In genomic region chr7:104627516-104627915, GRCh38 we compare ENCODE assay signal across 10 cellular contexts.
DNase-seq lines count a peak whose midpoint lies in the region; ATAC-seq and TF ChIP-seq lines count a peak whose summit lies in the region.
"Had no signal": no experiment of that assay in that cellular context is flagged by ENCODE, and none has a peak within 500 bp of the region (broad histone marks: within the 10 kb centered on the region; RNA-seq: fewer than 3 reads in every experiment).

No MANE protein-coding gene starts in this region.

- H3K4ac ChIP-seq in IMR-90 (ENCODE audit: low read depth, low read length): no peak overlapping the region

- CTCF ChIA-PET in IMR-90 (lab: Yijun Ruan, JAX): no interaction called here
- CTCF ChIA-PET in activated CD8-positive, alpha-beta T cell treated with anti-CD3 and anti-CD28 coated beads for 36 hours (lab: Charles Lee): no interaction called here

- H2AFZ ChIP-seq in IMR-90 (replicated peaks; ENCODE audit: low read length, poor library complexity): no peak overlapping the region

- H2AK9ac ChIP-seq in IMR-90 (replicated peaks; ENCODE audit: low read depth, low read length, poor library complexity): no peak overlapping the region

- no peak overlapping the region for H3K4me2 ChIP-seq in IMR-90 (ENCODE audit: low read depth, low read length)

- POLR2A ChIA-PET in IMR-90 (lab: Charles Lee; ENCODE audit: unreplicated experiment): no interaction called here
- POLR2A ChIA-PET in activated CD8-positive, alpha-beta T cell treated with anti-CD3 and anti-CD28 coated beads for 36 hours (lab: Charles Lee): no interaction called here

- H2AK5ac ChIP-seq in IMR-90 (ENCODE audit: low read depth, low read length): no peak overlapping the region

- H3K56ac ChIP-seq in IMR-90 (ENCODE audit: extremely low read depth, insufficient read depth, low read length): no peak overlapping the region

- H3K9ac ChIP-seq in IMR-90 (ENCODE audit: low read depth, low read length): no peak overlapping the region

- H2BK20ac ChIP-seq in IMR-90 (ENCODE audit: low read depth, low read length): no peak overlapping the region

- no peaks in the 10 kb centered on the region for H4K20me1 ChIP-seq in IMR-90 (ENCODE audit: insufficient read depth, low read length)

- H3K9me3 ChIP-seq in IMR-90 (ENCODE audit: control insufficient read depth, insufficient read depth, low read length) (peaks cover 1% of the 10 kb centered on the region; the same call in 1 of the 2 replicates), gastrocnemius medialis (no peaks in the 10 kb centered on the region)

- H3K27me3 Mint-ChIP-seq in activated CD8-positive, alpha-beta T cell treated with anti-CD3 and anti-CD28 coated beads for 36 hours: no peaks in the 10 kb centered on the region

- TF ChIP-seq RAD21 in IMR-90 (IDR thresholded peaks at IDR 0.05; ENCODE audit: low read length): no peak

- H4K8ac ChIP-seq in IMR-90 (ENCODE audit: low read depth in 2 of 2, low read length in 2 of 2): no peak overlapping the region

- no peaks in the 10 kb centered on the region for H3K4me1 ChIP-seq in IMR-90 (ENCODE audit: control insufficient read depth, insufficient read depth, low read length)
- H3K4me1 ChIP-seq in gastrocnemius medialis: no peaks in the 10 kb centered on the region

- no peak overlapping the region for H3K23ac ChIP-seq in IMR-90 (ENCODE audit: low read depth, low read length)

- no peaks in the 10 kb centered on the region for H3K36me3 Mint-ChIP-seq in activated CD8-positive, alpha-beta T cell treated with anti-CD3 and anti-CD28 coated beads for 36 hours (ENCODE audit: low read depth)

- in situ Hi-C loops in IMR-90 (cut with MboI; ENCODE audit: low sequenced_read_pairs) (no loop called here), gastrocnemius medialis (cut with MboI; ENCODE audit: low sequenced_read_pairs in 4 of 4) (no loop called here)

- no peaks in the 10 kb centered on the region for H3K27me3 ChIP-seq in IMR-90 (ENCODE audit: control insufficient read depth, insufficient read depth, low read length)
- H3K27me3 ChIP-seq in gastrocnemius medialis: no peaks in the 10 kb centered on the region

- no peak overlapping the region for H2BK120ac ChIP-seq in IMR-90 (ENCODE audit: low read depth, low read length)

- H3K9me3 Mint-ChIP-seq in activated CD8-positive, alpha-beta T cell treated with anti-CD3 and anti-CD28 coated beads for 36 hours: no peaks in the 10 kb centered on the region
- H3K9me3 Mint-ChIP-seq: activated T-helper 1 cell treated with anti-CD3 and anti-CD28 coated beads, Interleukin-12 subunit alpha, Interleukin-12 subunit beta, Interleukin-2, Interleukin-4 antibody, amounts not matched to agents 30 ng/mL and 10 ng/mL and 1 ng/mL, durations not matched to agents 14 hours and 24 hours and 36 hours had no signal

- H3K4me1 Mint-ChIP-seq in activated CD8-positive, alpha-beta T cell treated with anti-CD3 and anti-CD28 coated beads for 36 hours (ENCODE audit: low read depth): no peaks in the 10 kb centered on the region

- no peak; the same call in 1 of the 2 replicates for ATAC-seq in IMR-90 (ENCODE audit: low read depth)
- no peak for ATAC-seq in activated CD8-positive, alpha-beta T cell treated with anti-CD3 and anti-CD28 coated beads for 36 hours
- ATAC-seq in gastrocnemius medialis: no peak
- no peak for ATAC-seq in HG02623 (IDR thresholded peaks at IDR 0.05; ENCODE audit: unreplicated experiment)
- no peak for ATAC-seq in HG02588 (IDR thresholded peaks at IDR 0.05; ENCODE audit: unreplicated experiment)

- no peaks in the 10 kb centered on the region for H3K9me1 ChIP-seq in IMR-90 (ENCODE audit: insufficient read depth, low read length)

- peak; percentile 20 for DNase-seq in Ammon's horn (ENCODE audit: low spot score)
- peak; percentile 9 for DNase-seq in IMR-90
- DNase-seq in activated CD8-positive, alpha-beta T cell treated with anti-CD3 and anti-CD28 coated beads for 36 hours: peak; percentile 33
- peak; percentile 49 for DNase-seq in iPS-NIHi7 (ENCODE audit: extremely low spot score)
- DNase-seq in NOMO-1 treated with dmso at 0.1 percent for 144 hours (lab: John Stamatoyannopoulos, UW; ENCODE audit: unreplicated experiment): no peak
- DNase-seq in gastrocnemius medialis: no peak
- DNase-seq: DMS79 had no signal

- no peaks in the 10 kb centered on the region for H3K79me1 ChIP-seq in IMR-90 (ENCODE audit: low read depth in 1 of 2, low read length in 2 of 2)

- no TSS peak for BruUV-seq in IMR-90 (replicated peaks; lab: Mats Ljungman, UMichigan)

- no peak overlapping the region for H3K14ac ChIP-seq in IMR-90 (replicated peaks; ENCODE audit: low read depth, low read length)

- intact Hi-C loops in IMR-90 (cut with micrococcal nuclease): no loop called here
- intact Hi-C loops in activated CD8-positive, alpha-beta T cell treated with anti-CD3 and anti-CD28 coated beads for 36 hours (cut with micrococcal nuclease): no loop called here
- intact Hi-C loops in gastrocnemius medialis (cut with DNase I; ENCODE audit: low total_unique reads): no loop called here

- H2BK15ac ChIP-seq in IMR-90 (ENCODE audit: low read depth, low read length): no peak overlapping the region

- dilution Hi-C loops in IMR-90 (cut with HindIII; ENCODE audit: low sequenced_read_pairs, unreplicated experiment): no loop called here

- H3K4me3 ChIP-seq in IMR-90 (ENCODE audit: insufficient read depth, low read depth, low read length): no peak overlapping the region
- H3K4me3 ChIP-seq in gastrocnemius medialis: no peak overlapping the region

- no peak overlapping the region for H3K27ac Mint-ChIP-seq in activated CD8-positive, alpha-beta T cell treated with anti-CD3 and anti-CD28 coated beads for 36 hours
- H3K27ac Mint-ChIP-seq: activated T-helper 1 cell treated with anti-CD3 and anti-CD28 coated beads, Interleukin-12 subunit alpha, Interleukin-12 subunit beta, Interleukin-2, Interleukin-4 antibody, amounts not matched to agents 30 ng/mL and 10 ng/mL and 1 ng/mL, durations not matched to agents 14 hours and 24 hours and 36 hours had no signal

- H3K36me3 ChIP-seq in IMR-90 (ENCODE audit: control insufficient read depth, insufficient read depth, low read length): no peaks in the 10 kb centered on the region
- H3K36me3 ChIP-seq in gastrocnemius medialis: no peaks in the 10 kb centered on the region

- H3K27ac ChIP-seq in IMR-90 (ENCODE audit: insufficient read depth, low read length): no peak overlapping the region
- H3K27ac ChIP-seq in gastrocnemius medialis: no peak overlapping the region

- H2BK5ac ChIP-seq in IMR-90 (ENCODE audit: low read depth, low read length, poor library complexity, severe bottlenecking): no peak overlapping the region

- H3K4me3 Mint-ChIP-seq in activated CD8-positive, alpha-beta T cell treated with anti-CD3 and anti-CD28 coated beads for 36 hours: no peak overlapping the region
- H3K4me3 Mint-ChIP-seq: activated T-helper 1 cell treated with anti-CD3 and anti-CD28 coated beads, Interleukin-12 subunit alpha, Interleukin-12 subunit beta, Interleukin-2, Interleukin-4 antibody, amounts not matched to agents 30 ng/mL and 10 ng/mL and 1 ng/mL, durations not matched to agents 14 hours and 24 hours and 36 hours had no signal

- TF ChIP-seq CTCF in IMR-90 (conservative IDR thresholded peaks at IDR 0.05; ENCODE audit: low read depth, low read length) (no peak), gastrocnemius medialis (IDR thresholded peaks at IDR 0.05 in 4 of 5, conservative IDR thresholded peaks at IDR 0.05 in 1 of 5) (no peak)
- no peak for TF ChIP-seq CTCF in activated CD8-positive, alpha-beta T cell treated with anti-CD3 and anti-CD28 coated beads for 36 hours (IDR thresholded peaks at IDR 0.05)

- no peak for TF ChIP-seq POLR2A in IMR-90 (IDR thresholded peaks at IDR 0.05; ENCODE audit: low read depth, low read length)
- TF ChIP-seq POLR2A in gastrocnemius medialis (IDR thresholded peaks at IDR 0.05): no peak

- no peak overlapping the region for H3K18ac ChIP-seq in IMR-90 (ENCODE audit: low read depth, low read length)

- no CpG with 5 or more reads among the region's 2 CpGs for WGBS in IMR-90 (ENCODE audit: extremely low coverage in 2 of 2, insufficient read length in 1 of 2), 2 experiments

- no peak overlapping the region for H4K5ac ChIP-seq in IMR-90 (ENCODE audit: low read depth, low read length)

- no peak overlapping the region for H4K91ac ChIP-seq in IMR-90 (ENCODE audit: insufficient read depth, low read depth, low read length)

TF ChIP-seq in IMR-90, 13 proteins besides CTCF, POLR2A, EP300 and RAD21 (continues in another document):
- no peak for TF ChIP-seq RCOR1 (IDR thresholded peaks at IDR 0.05; ENCODE audit: insufficient replicate concordance, low read length)
- no peak for TF ChIP-seq BHLHE40 (IDR thresholded peaks at IDR 0.05; ENCODE audit: low read depth, low read length)
- TF ChIP-seq ELK1 (IDR thresholded peaks at IDR 0.05; ENCODE audit: borderline replicate concordance, low read depth, low read length): no peak
- no peak for TF ChIP-seq NFE2L2 (IDR thresholded peaks at IDR 0.05; ENCODE audit: low read depth, low read length)
- TF ChIP-seq CHD1 (IDR thresholded peaks at IDR 0.05; ENCODE audit: low read depth, low read length): no peak
- no peak for TF ChIP-seq MXI1 (IDR thresholded peaks at IDR 0.05; ENCODE audit: borderline replicate concordance, low read depth, low read length)
- no peak for TF ChIP-seq RFX5 (IDR thresholded peaks at IDR 0.05; ENCODE audit: low read depth, low read length)
- no peak for TF ChIP-seq CEBPB (IDR thresholded peaks at IDR 0.05; ENCODE audit: low read depth, low read length)
- no peak for TF ChIP-seq FOS (IDR thresholded peaks at IDR 0.05; ENCODE audit: low read depth, low read length)
- TF ChIP-seq SMC3 (IDR thresholded peaks at IDR 0.05; ENCODE audit: low read depth, low read length): no peak
- no peak for TF ChIP-seq USF2 (IDR thresholded peaks at IDR 0.05; ENCODE audit: low read depth, low read length)
- TF ChIP-seq MAZ (IDR thresholded peaks at IDR 0.05; ENCODE audit: borderline replicate concordance, low read depth, low read length): no peak

Comparison
In these comparisons a context has a peak if more than half of its experiments do, and no peak if none do; other contexts are left out.
1. DNase-seq: peak in Ammon's horn (single experiment), IMR-90 (single experiment), activated CD8-positive, alpha-beta T cell treated with anti-CD3 and anti-CD28 coated beads for 36 hours (single experiment) and iPS-NIHi7 (single experiment); none in NOMO-1 treated with dmso at 0.1 percent for 144 hours (single experiment) and gastrocnemius medialis (0 of 2).